11 cellular contexts compared by ENCODE assay signal in the genomic region with DNA sequence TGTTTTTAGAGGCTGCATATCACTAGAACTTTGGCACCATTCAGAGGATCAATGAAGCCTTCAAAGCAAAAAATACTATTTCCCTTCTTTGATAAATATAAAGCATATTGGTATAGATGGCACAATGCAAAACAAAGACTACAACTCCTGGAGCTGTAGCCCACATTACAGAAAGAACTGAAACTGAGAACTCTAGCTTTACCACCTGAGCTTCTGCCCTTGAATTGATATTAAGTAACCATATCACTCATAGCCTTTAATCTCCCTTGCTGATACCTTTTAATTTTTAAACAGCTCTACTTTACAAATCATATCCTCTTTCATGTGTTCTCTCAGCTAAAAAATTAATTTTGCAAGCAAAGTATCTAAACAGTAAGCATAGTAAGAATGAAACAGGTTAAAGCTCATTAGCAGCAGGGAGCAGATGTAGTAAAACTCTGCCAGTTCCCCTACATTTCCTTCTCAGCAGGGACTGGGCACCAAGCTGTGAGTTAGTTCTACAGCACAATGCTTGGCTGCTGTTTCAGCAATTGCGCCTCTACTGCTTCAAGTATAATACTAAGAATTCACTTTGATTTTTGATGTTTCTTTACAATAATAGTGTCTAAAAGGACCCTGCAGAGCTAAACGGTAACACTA.
DNase-seq lines count a peak whose midpoint lies in the region; ATAC-seq lines count a peak whose summit lies in the region.
"Had no signal": no experiment of that assay in that cellular context is flagged by ENCODE, and none has a peak within 500 bp of the region (broad histone marks: within the 10 kb centered on the region; RNA-seq: fewer than 3 reads in every experiment).

No MANE protein-coding gene starts in this region.

- H3K27me3 ChIP-seq in NT2/D1 (ENCODE audit: insufficient read depth, insufficient read length): no peaks in the 10 kb centered on the region
- H3K27me3 ChIP-seq: hepatocyte had no signal

- H3K27me3 Mint-ChIP-seq in activated CD4-positive, alpha-beta memory T cell treated with anti-CD3 and anti-CD28 coated beads, Interleukin-2, amount 10 ng/mL, durations not matched to agents 7 days and 5 days: peaks cover 2% of the 10 kb centered on the region
- no peaks in the 10 kb centered on the region for H3K27me3 Mint-ChIP-seq in activated CD8-positive, alpha-beta memory T cell treated with anti-CD3 and anti-CD28 coated beads, Interleukin-2, amount 10 ng/mL, durations not matched to agents 7 days and 5 days
- H3K27me3 Mint-ChIP-seq: B cell had no signal

- no peak overlapping the region for H3K4me3 Mint-ChIP-seq in activated CD4-positive, alpha-beta memory T cell treated with anti-CD3 and anti-CD28 coated beads, Interleukin-2, amount 10 ng/mL, durations not matched to agents 7 days and 5 days
- no peak overlapping the region for H3K4me3 Mint-ChIP-seq in activated CD8-positive, alpha-beta memory T cell treated with anti-CD3 and anti-CD28 coated beads, Interleukin-2, amount 10 ng/mL, durations not matched to agents 7 days and 5 days
- H3K4me3 Mint-ChIP-seq: B cell had no signal

- POLR2A ChIA-PET in activated CD4-positive, alpha-beta memory T cell treated with anti-CD3 and anti-CD28 coated beads, Interleukin-2, amount 10 ng/mL, durations not matched to agents 7 days and 5 days (lab: Charles Lee): no interaction called here

- DNase-seq in D341Med (ENCODE audit: low spot score) (peak; percentile 21), NT2/D1 (ENCODE audit: low read depth, low spot score) (peak; percentile 25), HT-29 (ENCODE audit: low spot score) (no peak), EL (no peak)
- DNase-seq in activated CD4-positive, alpha-beta memory T cell treated with anti-CD3 and anti-CD28 coated beads, Interleukin-2, amount 10 ng/mL, durations not matched to agents 7 days and 5 days: no peak
- DNase-seq in activated CD8-positive, alpha-beta memory T cell treated with anti-CD3 and anti-CD28 coated beads, Interleukin-2, amount 10 ng/mL, durations not matched to agents 7 days and 5 days: no peak
- DNase-seq: psoas muscle had no signal

- CTCF ChIA-PET in activated CD4-positive, alpha-beta memory T cell treated with anti-CD3 and anti-CD28 coated beads, Interleukin-2, amount 10 ng/mL, durations not matched to agents 7 days and 5 days (lab: Charles Lee): no interaction called here
- CTCF ChIA-PET in activated CD8-positive, alpha-beta memory T cell treated with anti-CD3 and anti-CD28 coated beads, Interleukin-2, amount 10 ng/mL, durations not matched to agents 7 days and 5 days (lab: Charles Lee): no interaction called here

- no peak overlapping the region for H3K9ac ChIP-seq in NT2/D1 (ENCODE audit: insufficient read length, low read depth)

- H3K9me3 ChIP-seq in NT2/D1 (ENCODE audit: insufficient read depth, low read length): no peaks in the 10 kb centered on the region
- H3K9me3 ChIP-seq: psoas muscle had no signal

- H3K4me3 ChIP-seq in NT2/D1 (ENCODE audit: insufficient read length, low read depth): no peak overlapping the region
- H3K4me3 ChIP-seq: hepatocyte, psoas muscle had no signal

- no peak overlapping the region for H3K27ac Mint-ChIP-seq in activated CD4-positive, alpha-beta memory T cell treated with anti-CD3 and anti-CD28 coated beads, Interleukin-2, amount 10 ng/mL, durations not matched to agents 7 days and 5 days
- no peak overlapping the region for H3K27ac Mint-ChIP-seq in activated CD8-positive, alpha-beta memory T cell treated with anti-CD3 and anti-CD28 coated beads, Interleukin-2, amount 10 ng/mL, durations not matched to agents 7 days and 5 days
- H3K27ac Mint-ChIP-seq: B cell had no signal

- no peaks in the 10 kb centered on the region for H3K36me3 ChIP-seq in NT2/D1 (ENCODE audit: insufficient read depth, insufficient read length, low read length)

- H3K36me3 Mint-ChIP-seq in activated CD4-positive, alpha-beta memory T cell treated with anti-CD3 and anti-CD28 coated beads, Interleukin-2, amount 10 ng/mL, durations not matched to agents 7 days and 5 days (ENCODE audit: low read depth): no peaks in the 10 kb centered on the region
- no peaks in the 10 kb centered on the region for H3K36me3 Mint-ChIP-seq in activated CD8-positive, alpha-beta memory T cell treated with anti-CD3 and anti-CD28 coated beads, Interleukin-2, amount 10 ng/mL, durations not matched to agents 7 days and 5 days

- no peaks in the 10 kb centered on the region for H3K4me1 Mint-ChIP-seq in activated CD4-positive, alpha-beta memory T cell treated with anti-CD3 and anti-CD28 coated beads, Interleukin-2, amount 10 ng/mL, durations not matched to agents 7 days and 5 days
- peaks cover 6% of the 10 kb centered on the region for H3K4me1 Mint-ChIP-seq in activated CD8-positive, alpha-beta memory T cell treated with anti-CD3 and anti-CD28 coated beads, Interleukin-2, amount 10 ng/mL, durations not matched to agents 7 days and 5 days
- H3K4me1 Mint-ChIP-seq: B cell had no signal

- H3K4me1 ChIP-seq in NT2/D1 (ENCODE audit: insufficient read depth, insufficient read length): peaks cover 2% of the 10 kb centered on the region
- H3K4me1 ChIP-seq: psoas muscle had no signal

- no peaks in the 10 kb centered on the region for H3K9me3 Mint-ChIP-seq in activated CD4-positive, alpha-beta memory T cell treated with anti-CD3 and anti-CD28 coated beads, Interleukin-2, amount 10 ng/mL, durations not matched to agents 7 days and 5 days
- H3K9me3 Mint-ChIP-seq in activated CD8-positive, alpha-beta memory T cell treated with anti-CD3 and anti-CD28 coated beads, Interleukin-2, amount 10 ng/mL, durations not matched to agents 7 days and 5 days (ENCODE audit: low read depth): no peaks in the 10 kb centered on the region

- ATAC-seq in GM21367 (IDR thresholded peaks at IDR 0.05; ENCODE audit: unreplicated experiment) (peak; percentile 80), HG03135 (IDR thresholded peaks at IDR 0.05; ENCODE audit: unreplicated experiment) (peak; percentile 61)
- no peak for ATAC-seq in activated CD8-positive, alpha-beta memory T cell treated with anti-CD3 and anti-CD28 coated beads, Interleukin-2, amount 10 ng/mL, durations not matched to agents 7 days and 5 days
- ATAC-seq: psoas muscle had no signal

Comparison
In these comparisons a context has a peak if more than half of its experiments do, and no peak if none do; other contexts are left out.
1. DNase-seq: peak in D341Med (single experiment) and NT2/D1 (single experiment); none in HT-29 (single experiment), EL (single experiment), activated CD4-positive, alpha-beta memory T cell treated with anti-CD3 and anti-CD28 coated beads, Interleukin-2, amount 10 ng/mL, durations not matched to agents 7 days and 5 days (single experiment) and activated CD8-positive, alpha-beta memory T cell treated with anti-CD3 and anti-CD28 coated beads, Interleukin-2, amount 10 ng/mL, durations not matched to agents 7 days and 5 days (single experiment).